Comparison of ENCODE assay signal across 19 cellular contexts in the genomic region with DNA sequence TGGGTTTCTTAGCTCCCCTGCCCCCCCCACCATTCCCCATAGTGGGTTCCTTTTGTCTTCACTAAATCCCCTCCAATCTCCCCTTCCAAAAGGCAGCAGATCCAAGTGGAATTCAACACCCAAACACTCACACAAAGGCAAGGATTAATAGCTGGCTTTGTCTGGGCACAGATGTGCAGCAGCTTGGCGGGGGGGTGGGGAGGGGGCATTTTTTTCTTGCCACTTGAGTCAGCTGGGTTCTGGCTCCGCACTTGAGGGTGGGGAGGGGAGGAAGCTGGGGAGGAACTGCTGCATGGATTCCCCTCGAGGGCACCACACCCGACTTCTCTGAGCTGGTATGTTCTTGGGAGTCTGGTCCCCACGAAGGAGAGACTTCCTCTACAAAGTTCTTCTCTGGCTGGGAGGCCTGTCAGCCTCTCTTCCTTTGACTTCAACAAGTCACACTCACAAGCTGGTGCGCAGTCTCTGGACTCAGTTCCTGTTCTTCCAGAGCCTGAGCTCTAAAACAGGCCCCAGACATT. TPM values are rescaled to one million over a fixed set of nuclear protein-coding genes. Genes with fewer than 3 reads are reported as not detected.
DNase-seq lines count a peak whose midpoint lies in the region; ATAC-seq and TF ChIP-seq lines count a peak whose summit lies in the region.
"Had no signal": no experiment of that assay in that cellular context is flagged by ENCODE, and none has a peak within 500 bp of the region (broad histone marks: within the 10 kb centered on the region; RNA-seq: fewer than 3 reads in every experiment).

No MANE protein-coding gene starts in this region.

- peak overlapping the region; percentile 84 for H2BK120ac ChIP-seq in neuronal stem cell (ENCODE audit: low read depth, low read length)

- H3K9me3 Mint-ChIP-seq in naive thymus-derived CD8-positive, alpha-beta T cell: no peaks in the 10 kb centered on the region
- H3K9me3 Mint-ChIP-seq: activated naive CD4-positive, alpha-beta T cell treated with anti-CD3 and anti-CD28 coated beads, Interleukin-2, amount 50 U/mL, for 72 hours had no signal

- no peak overlapping the region for H3K4me3 Mint-ChIP-seq in naive thymus-derived CD8-positive, alpha-beta T cell

- no peaks in the 10 kb centered on the region for H3K79me2 ChIP-seq in PC-9 (ENCODE audit: low read depth)

- POLR2A ChIA-PET in PC-9 (lab: Charles Lee; ENCODE audit: unreplicated experiment): interaction anchor here (0.6 to 0.7 kb wide), 4 partner anchors 8 to 123 kb away, joined by 3 to 5 read pairs (median 4); no protein-coding TSS in a partner anchor
- POLR2A ChIA-PET in naive thymus-derived CD8-positive, alpha-beta T cell (lab: Charles Lee): interaction anchor here (0.7 to 0.8 kb wide), 2 partner anchors 14 to 23 kb away, joined by 3 read pairs; no protein-coding TSS in a partner anchor

- H3K4me3 ChIP-seq in neuronal stem cell (ENCODE audit: low read length in 2 of 2): no peak overlapping the region
- H3K4me3 ChIP-seq in PC-9: no peak overlapping the region
- H3K4me3 ChIP-seq: BLaER1 treated with 17β-estradiol and CSF1 and Interleukin-3, amounts not matched to agents 10 nM and 100 nM; breast epithelium; prostate gland; upper lobe of left lung had no signal

- H3K23ac ChIP-seq in neuronal stem cell (ENCODE audit: low read depth, low read length, poor library complexity): no peak overlapping the region

- H4K91ac ChIP-seq in neuronal stem cell (ENCODE audit: low read depth, low read length, poor library complexity): no peak overlapping the region

- peaks cover 16 to 22% of the 10 kb centered on the region in 2 donors for H3K4me1 ChIP-seq in neuronal stem cell (ENCODE audit: control insufficient read depth in 2 of 2, insufficient read depth in 1 of 2, low read depth in 1 of 2, low read length in 2 of 2)
- no peaks in the 10 kb centered on the region for H3K4me1 ChIP-seq in PC-9 (replicated peaks; ENCODE audit: insufficient read depth)
- H3K4me1 ChIP-seq: breast epithelium, prostate gland, upper lobe of left lung had no signal

- H3K36me3 Mint-ChIP-seq in naive thymus-derived CD8-positive, alpha-beta T cell: no peaks in the 10 kb centered on the region
- H3K36me3 Mint-ChIP-seq: activated naive CD4-positive, alpha-beta T cell treated with anti-CD3 and anti-CD28 coated beads, Interleukin-2, amount 50 U/mL, for 72 hours had no signal

- peak overlapping the region; percentile 89 for H3K18ac ChIP-seq in neuronal stem cell (ENCODE audit: low read length)

- intact Hi-C loops in PC-9 (cut with micrococcal nuclease; ENCODE audit: unreplicated experiment): no loop called here

- H3K4me1 Mint-ChIP-seq in naive thymus-derived CD8-positive, alpha-beta T cell: peaks cover 0 to 2% (median 0%) of the 10 kb centered on the region in 4 donors

- peak overlapping the region; percentile 56 for H2AK5ac ChIP-seq in neuronal stem cell (ENCODE audit: low read depth, low read length)

- no peaks in the 10 kb centered on the region for H3K27me3 Mint-ChIP-seq in naive thymus-derived CD8-positive, alpha-beta T cell

- H4K8ac ChIP-seq in neuronal stem cell (ENCODE audit: low read depth, low read length): no peak overlapping the region

- H3K9me2 ChIP-seq in PC-9 (ENCODE audit: insufficient read depth): no peaks in the 10 kb centered on the region

- H3K27me3 ChIP-seq in neuronal stem cell (ENCODE audit: control insufficient read depth in 3 of 3, insufficient read depth in 3 of 3, low read depth in 1 of 3, low read length in 3 of 3) (peaks cover 0 to 8% (median 0%) of the 10 kb centered on the region in 3 experiments), PC-9 (ENCODE audit: insufficient read depth, low read depth) (no peaks in the 10 kb centered on the region)
- H3K27me3 ChIP-seq: BLaER1 treated with 17β-estradiol and CSF1 and Interleukin-3, amounts not matched to agents 10 nM and 100 nM; breast epithelium; upper lobe of left lung had no signal

- no peak overlapping the region for H3K9ac ChIP-seq in neuronal stem cell (ENCODE audit: low read depth, low read length, poor library complexity)
- H3K9ac ChIP-seq: BLaER1 treated with 17β-estradiol and CSF1 and Interleukin-3, amounts not matched to agents 10 nM and 100 nM had no signal

- H3F3A ChIP-seq in PC-9 (ENCODE audit: insufficient read depth, low read depth): no peaks in the 10 kb centered on the region

- H3K79me1 ChIP-seq in neuronal stem cell (ENCODE audit: low read depth, low read length): no peaks in the 10 kb centered on the region

- H3K36me3 ChIP-seq in neuronal stem cell (replicated peaks in 1 of 2; ENCODE audit: control insufficient read depth in 2 of 2, insufficient read depth in 2 of 2, low read length in 2 of 2) (no peaks in the 10 kb centered on the region), PC-9 (ENCODE audit: low read depth) (no peaks in the 10 kb centered on the region)
- H3K36me3 ChIP-seq: BLaER1 treated with 17β-estradiol and CSF1 and Interleukin-3, amounts not matched to agents 10 nM and 100 nM; breast epithelium; prostate gland; upper lobe of left lung had no signal

- H3K4me2 ChIP-seq in neuronal stem cell (ENCODE audit: insufficient read depth, low read length, poor library complexity, severe bottlenecking): peak overlapping the region; percentile 27
- H3K4me2 ChIP-seq in PC-9: no peak overlapping the region

- H2BK12ac ChIP-seq in neuronal stem cell (ENCODE audit: low read length): peak overlapping the region; percentile 63

- H2BK15ac ChIP-seq in neuronal stem cell (ENCODE audit: low read length): peak overlapping the region; percentile 18

- H3K14ac ChIP-seq in neuronal stem cell (ENCODE audit: low read length): no peak overlapping the region

- CTCF ChIA-PET in PC-9 (lab: Charles Lee): interaction anchor here (0.7 to 1.4 kb wide), 2 partner anchors 10 to 138 kb away, joined by 6 to 11 read pairs; no protein-coding TSS in a partner anchor

- peak overlapping the region in 3 of 10 donors; percentile 19 to 80 (median 66) for H3K27ac Mint-ChIP-seq in naive thymus-derived CD8-positive, alpha-beta T cell
- H3K27ac Mint-ChIP-seq: activated naive CD4-positive, alpha-beta T cell treated with anti-CD3 and anti-CD28 coated beads, Interleukin-2, amount 50 U/mL, for 72 hours had no signal

- H2AFZ ChIP-seq in neuronal stem cell (ENCODE audit: low read length) (peak overlapping the region; percentile 63), PC-9 (no peak overlapping the region)

- DNase-seq in DMS 273 (lab: John Stamatoyannopoulos, UW; ENCODE audit: unreplicated experiment) (peak; percentile 34), DMS 273 treated with DMSO at 0.1 percent for 48 hours (lab: John Stamatoyannopoulos, UW) (no peak), NCI-H69 (lab: John Stamatoyannopoulos, UW) (peak; percentile 82), globus pallidus (ENCODE audit: low spot score) (peak; percentile 65), neuronal stem cell (ENCODE audit: low spot score) (peak; percentile 81), PC-9 (no peak)
- DNase-seq in naive thymus-derived CD8-positive, alpha-beta T cell: no peak
- DNase-seq: left cardiac atrium; NCI-H2081 treated with DMSO at 0.1 percent for 48 hours; SIG-M5; stimulated activated naive CD4-positive, alpha-beta T cell treated with Interleukin-2 at 50 U/mL for 16 hours; upper lobe of left lung had no signal

- peak overlapping the region; percentile 69 for H2BK5ac ChIP-seq in neuronal stem cell (ENCODE audit: low read length)

- WGBS in neuronal stem cell (ENCODE audit: extremely low coverage in 2 of 2, insufficient read length in 2 of 2, insufficient replicate concordance in 1 of 2), 2 donors: no CpG with 5 or more reads among the region's 6 CpGs

- no peak for TF ChIP-seq CTCF in PC-9 (conservative IDR thresholded peaks at IDR 0.05)

- H4K20me1 ChIP-seq in PC-9 (ENCODE audit: insufficient read depth): no peaks in the 10 kb centered on the region
- H4K20me1 ChIP-seq: BLaER1 treated with 17β-estradiol and CSF1 and Interleukin-3, amounts not matched to agents 10 nM and 100 nM had no signal

- H3K27ac ChIP-seq in neuronal stem cell (replicated peaks; ENCODE audit: low read length): peak overlapping the region; percentile 84
- H3K27ac ChIP-seq in PC-9: no peak overlapping the region
- H3K27ac ChIP-seq: 22Rv1; BLaER1 treated with 17β-estradiol and CSF1 and Interleukin-3, amounts not matched to agents 10 nM and 100 nM; breast epithelium; prostate gland; upper lobe of left lung had no signal

- ATAC-seq in naive thymus-derived CD8-positive, alpha-beta T cell: no peak
- ATAC-seq in GM18867 (IDR thresholded peaks at IDR 0.05; ENCODE audit: unreplicated experiment): no peak
- ATAC-seq: activated naive CD4-positive, alpha-beta T cell treated with anti-CD3 and anti-CD28 coated beads, Interleukin-2, amount 50 U/mL, for 72 hours; HepG2; left cardiac atrium had no signal

- no TSS peak for BruUV-seq in PC-9 (replicated peaks; lab: Mats Ljungman, UMichigan)

- no peaks in the 10 kb centered on the region for H3K9me3 ChIP-seq in neuronal stem cell (replicated peaks in 1 of 2; ENCODE audit: control insufficient read depth in 2 of 2, insufficient read depth in 1 of 2, low read depth in 1 of 2, low read length in 2 of 2)
- H3K9me3 ChIP-seq in PC-9 (ENCODE audit: insufficient read depth, low read depth): no peaks in the 10 kb centered on the region
- H3K9me3 ChIP-seq: BLaER1 treated with 17β-estradiol and CSF1 and Interleukin-3, amounts not matched to agents 10 nM and 100 nM; breast epithelium; prostate gland; upper lobe of left lung had no signal

- H3K4ac ChIP-seq in neuronal stem cell (ENCODE audit: low read length): no peak overlapping the region

RNA-seq across cellular contexts. Expression of gene SERTAD2, which starts 36.0 kb away (rescaled TPM):
- 20.0 TPM for polyA plus RNA-seq in neuronal stem cell (2013, experiment 1 of 2)
- 19.5 TPM for polyA plus RNA-seq in neuronal stem cell (2013, experiment 2 of 2)
- total RNA-seq in PC-9 (2021): 27.3 and 31.4 TPM in 2 replicates
- 10 to 100 TPM; 33.0 to 34.5 TPM for total RNA-seq in naive thymus-derived CD8-positive, alpha-beta T cell
- polyA plus RNA-seq in naive thymus-derived CD8-positive, alpha-beta T cell: 1 to 10 TPM; 5.5 to 9.2 (median 6.1) TPM

Comparison
In these comparisons a context has a peak if more than half of its experiments do, and no peak if none do; other contexts are left out.
1. DNase-seq: peak in DMS 273 (single experiment), NCI-H69 (single experiment), globus pallidus (single experiment) and neuronal stem cell (single experiment); none in DMS 273 treated with DMSO at 0.1 percent for 48 hours (single experiment), PC-9 (0 of 2) and naive thymus-derived CD8-positive, alpha-beta T cell (0 of 10).